Comparison of ENCODE assay signal across 28 cellular contexts in genomic region chr5:79489773-79490172, GRCh38.
"Had no signal": no experiment of that assay in that cellular context is flagged by ENCODE, and none has a peak within 500 bp of the region (broad histone marks: within the 10 kb centered on the region; RNA-seq: fewer than 3 reads in every experiment).

No MANE protein-coding gene starts in this region.

- H3K36me3 ChIP-seq: WERI-Rb-1 had no signal

- DNase-seq: activated CD4-positive, alpha-beta memory T cell treated with anti-CD3 and anti-CD28 coated beads, Interleukin-2, amount 10 ng/mL, durations not matched to agents 7 days and 5 days; activated CD4-positive, alpha-beta T cell treated with anti-CD3 and anti-CD28 coated beads for 1 hour; activated CD4-positive, alpha-beta T cell treated with anti-CD3 and anti-CD28 coated beads for 48 hours; activated CD4-positive, CD25-positive, alpha-beta regulatory T cell; activated CD8-positive, alpha-beta memory T cell treated with anti-CD3 and anti-CD28 coated beads for 24 hours; activated CD8-positive, alpha-beta memory T cell treated with anti-CD3 and anti-CD28 coated beads, Interleukin-2, amount 10 ng/mL, durations not matched to agents 7 days and 5 days; activated CD8-positive, alpha-beta memory T cell treated with anti-CD3 and anti-CD28 coated beads, Interleukin-2, amount 50 U/mL, for 48 hours; activated effector memory CD4-positive, alpha-beta T cell treated with Interleukin-2 at 50 U/mL for 16 hours; activated naive CD4-positive, alpha-beta T cell treated with anti-CD3 and anti-CD28 coated beads, Interleukin-2, amount 10 ng/mL, durations not matched to agents 7 days and 5 days; activated naive CD8-positive, alpha-beta T cell treated with anti-CD3 and anti-CD28 coated beads, Interleukin-2, amount 50 U/mL, for 24 hours; activated T-cell treated with anti-CD3 and anti-CD28 coated beads, Interleukin-2, amount 50 U/mL, for 48 hours; anterior cingulate cortex; Karpas-422; KBM-7; NCI-H1048; NCI-H1105 treated with DMSO at 0.1 percent for 48 hours; NCI-H1436; NCI-H1694; NCI-H1930; NCI-H2081 treated with DMSO at 0.1 percent for 48 hours; NCI-H226; NCI-H446 treated with DMSO at 0.1 percent for 48 hours; NCI-H524; SIG-M5; T1000; WERI-Rb-1 had no signal

- FAIRE-seq: bronchial epithelial cell had no signal

- ATAC-seq: activated CD8-positive, alpha-beta memory T cell treated with anti-CD3 and anti-CD28 coated beads, Interleukin-2, amount 10 ng/mL, durations not matched to agents 7 days and 5 days; activated naive CD8-positive, alpha-beta T cell treated with anti-CD3 and anti-CD28 coated beads, Interleukin-2, amount 50 U/mL, for 24 hours; Panc1 had no signal

- H3K27ac ChIP-seq: WERI-Rb-1 had no signal
